ENCODE assay signal across 13 cellular contexts in the genomic region with DNA sequence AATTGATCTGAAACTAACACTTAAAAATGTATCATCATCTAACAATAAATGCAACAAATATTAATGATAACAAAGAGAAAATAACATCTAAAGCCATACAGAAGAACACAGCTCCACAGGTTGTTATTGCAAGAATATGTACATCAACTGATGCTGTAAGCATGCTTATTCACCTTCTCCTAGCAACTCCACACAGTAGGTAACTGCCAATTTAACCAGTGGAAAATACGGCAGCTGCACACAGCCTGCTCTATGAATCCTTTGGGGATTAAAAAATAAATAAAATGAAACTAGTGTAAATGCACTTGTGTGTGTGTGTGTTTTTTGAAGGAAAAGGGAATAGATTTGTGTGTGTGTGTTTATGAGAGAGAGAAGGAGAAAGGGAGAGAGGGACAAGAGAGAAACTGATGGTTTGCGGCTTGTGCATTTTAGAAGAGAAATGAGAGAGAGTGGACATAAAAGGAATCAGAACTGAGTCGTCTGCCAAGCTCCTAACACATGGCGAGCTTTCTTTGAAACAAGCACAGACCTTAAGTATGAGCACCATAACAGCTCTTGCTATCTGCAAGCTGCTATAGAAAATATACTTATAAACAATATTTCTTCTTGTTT.
A peak's percentile ranks its signal among the peaks of the same experiment; 100 is the strongest.
DNase-seq lines count a peak whose midpoint lies in the region; TF ChIP-seq lines count a peak whose summit lies in the region.
"Had no signal": no experiment of that assay in that cellular context is flagged by ENCODE, and none has a peak within 500 bp of the region (broad histone marks: within the 10 kb centered on the region; RNA-seq: fewer than 3 reads in every experiment).

No MANE protein-coding gene starts in this region.

- H3K4me3 Mint-ChIP-seq in glutamatergic neuron (ENCODE audit: unreplicated experiment): peak overlapping the region; percentile 93
- H3K4me3 Mint-ChIP-seq: mesothelial cell of epicardium had no signal

- peak overlapping the region; percentile 84 for H3K27ac ChIP-seq in substantia nigra (ENCODE audit: low read depth, low read length, poor library complexity, severe bottlenecking)
- H3K27ac ChIP-seq: 22Rv1, testis had no signal

- H3K27ac Mint-ChIP-seq in glutamatergic neuron (ENCODE audit: unreplicated experiment): peak overlapping the region; percentile 97
- H3K27ac Mint-ChIP-seq: mesothelial cell of epicardium had no signal

- H3K36me3 Mint-ChIP-seq in glutamatergic neuron (ENCODE audit: unreplicated experiment): no peaks in the 10 kb centered on the region
- H3K36me3 Mint-ChIP-seq: mesothelial cell of epicardium had no signal

- peaks cover 9% of the 10 kb centered on the region for H3K9me3 Mint-ChIP-seq in glutamatergic neuron (ENCODE audit: unreplicated experiment)

- H3K27me3 Mint-ChIP-seq in glutamatergic neuron (ENCODE audit: unreplicated experiment): peaks cover 1% of the 10 kb centered on the region

- H3K4me1 Mint-ChIP-seq in glutamatergic neuron (ENCODE audit: low read depth, unreplicated experiment): peaks cover 19% of the 10 kb centered on the region

- peak; percentile 57 for DNase-seq in DMS79 treated with DMSO at 0.1 percent for 48 hours (lab: John Stamatoyannopoulos, UW)
- no peak for DNase-seq in DMS79 (lab: John Stamatoyannopoulos, UW)
- peak; percentile 33 for DNase-seq in NCI-H774 (lab: John Stamatoyannopoulos, UW)
- no peak for DNase-seq in glutamatergic neuron
- peak in 1 of 49 donors; percentile 23 for DNase-seq in substantia nigra (lab: John Stamatoyannopoulos, UW)
- DNase-seq in stimulated activated CD8-positive, alpha-beta memory T cell treated with anti-CD3 and anti-CD28 coated beads, Interleukin-4, amount 100 ng/mL, for 48 hours: no peak
- no peak for DNase-seq in GOT3 (lab: John Stamatoyannopoulos, UW)
- no peak for DNase-seq in NCI-H2029 treated with DMSO at 0.1 percent for 48 hours (lab: John Stamatoyannopoulos, UW)
- DNase-seq: activated CD4-positive, alpha-beta T cell treated with anti-CD3 and anti-CD28 coated beads, Interleukin-2, amount 50 U/mL, for 48 hours; amniotic stem cell; testis had no signal

- TF ChIP-seq CTCF in glutamatergic neuron (IDR thresholded peaks at IDR 0.05; ENCODE audit: partially characterized antibody, unreplicated experiment): no peak

Comparison
In these comparisons a context has a peak if more than half of its experiments do, and no peak if none do; other contexts are left out.
1. DNase-seq: peak in DMS79 treated with DMSO at 0.1 percent for 48 hours (single experiment) and NCI-H774 (single experiment); none in DMS79 (single experiment), glutamatergic neuron (single experiment), stimulated activated CD8-positive, alpha-beta memory T cell treated with anti-CD3 and anti-CD28 coated beads, Interleukin-4, amount 100 ng/mL, for 48 hours (single experiment), GOT3 (single experiment) and NCI-H2029 treated with DMSO at 0.1 percent for 48 hours (single experiment).